ENCODE assay signal across 1 cellular context in genomic region chr2:103991591-103991990, GRCh38.
TF ChIP-seq lines count a peak whose summit lies in the region.

No MANE protein-coding gene starts in this region.

TF ChIP-seq in WTC11, 78 proteins besides CTCF, POLR2A, EP300 and RAD21 (continued from another document):
- no peak for TF ChIP-seq AR (CRISPR knock-in tag; IDR thresholded peaks at IDR 0.05)
- no peak for TF ChIP-seq SMAD3 (CRISPR knock-in tag; IDR thresholded peaks at IDR 0.05; ENCODE audit: borderline replicate concordance)
- no peak for TF ChIP-seq SOX15 (CRISPR knock-in tag; IDR thresholded peaks at IDR 0.05)
- TF ChIP-seq ZMAT4 (CRISPR knock-in tag; IDR thresholded peaks at IDR 0.05): no peak
- TF ChIP-seq, protein P1, sequence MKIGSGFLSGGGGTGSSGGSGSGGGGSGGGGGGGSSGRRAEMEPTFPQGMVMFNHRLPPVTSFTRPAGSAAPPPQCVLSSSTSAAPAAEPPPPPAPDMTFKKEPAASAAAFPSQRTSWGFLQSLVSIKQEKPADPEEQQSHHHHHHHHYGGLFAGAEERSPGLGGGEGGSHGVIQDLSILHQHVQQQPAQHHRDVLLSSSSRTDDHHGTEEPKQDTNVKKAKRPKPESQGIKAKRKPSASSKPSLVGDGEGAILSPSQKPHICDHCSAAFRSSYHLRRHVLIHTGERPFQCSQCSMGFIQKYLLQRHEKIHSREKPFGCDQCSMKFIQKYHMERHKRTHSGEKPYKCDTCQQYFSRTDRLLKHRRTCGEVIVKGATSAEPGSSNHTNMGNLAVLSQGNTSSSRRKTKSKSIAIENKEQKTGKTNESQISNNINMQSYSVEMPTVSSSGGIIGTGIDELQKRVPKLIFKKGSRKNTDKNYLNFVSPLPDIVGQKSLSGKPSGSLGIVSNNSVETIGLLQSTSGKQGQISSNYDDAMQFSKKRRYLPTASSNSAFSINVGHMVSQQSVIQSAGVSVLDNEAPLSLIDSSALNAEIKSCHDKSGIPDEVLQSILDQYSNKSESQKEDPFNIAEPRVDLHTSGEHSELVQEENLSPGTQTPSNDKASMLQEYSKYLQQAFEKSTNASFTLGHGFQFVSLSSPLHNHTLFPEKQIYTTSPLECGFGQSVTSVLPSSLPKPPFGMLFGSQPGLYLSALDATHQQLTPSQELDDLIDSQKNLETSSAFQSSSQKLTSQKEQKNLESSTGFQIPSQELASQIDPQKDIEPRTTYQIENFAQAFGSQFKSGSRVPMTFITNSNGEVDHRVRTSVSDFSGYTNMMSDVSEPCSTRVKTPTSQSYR (CRISPR knock-in tag; IDR thresholded peaks at IDR 0.05): no peak
